Comparison of ENCODE assay signal across 1 cellular context in the genomic region with DNA sequence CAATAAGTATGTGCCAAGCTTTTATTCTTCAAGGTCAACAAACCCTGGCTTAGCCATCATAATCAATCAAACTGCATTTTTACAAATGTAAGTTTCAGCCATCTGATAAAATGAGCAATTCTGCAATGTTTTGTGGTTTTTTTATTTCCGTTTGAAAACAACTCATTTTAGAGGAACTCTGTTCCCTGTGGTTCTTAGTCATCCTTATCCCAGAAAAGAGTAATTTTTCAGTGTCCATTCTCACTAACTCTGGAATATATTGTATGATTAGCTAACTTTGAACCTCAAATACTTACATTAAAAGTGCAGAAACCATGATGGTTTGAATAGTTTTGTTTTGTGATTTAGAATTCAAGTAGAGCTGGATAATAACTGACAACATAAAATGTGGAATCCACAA.
TF ChIP-seq lines count a peak whose summit lies in the region.

No MANE protein-coding gene starts in this region.

TF ChIP-seq in SK-N-SH, 30 proteins besides CTCF, POLR2A, EP300 and RAD21 (continued from another document):
- TF ChIP-seq, protein P1, sequence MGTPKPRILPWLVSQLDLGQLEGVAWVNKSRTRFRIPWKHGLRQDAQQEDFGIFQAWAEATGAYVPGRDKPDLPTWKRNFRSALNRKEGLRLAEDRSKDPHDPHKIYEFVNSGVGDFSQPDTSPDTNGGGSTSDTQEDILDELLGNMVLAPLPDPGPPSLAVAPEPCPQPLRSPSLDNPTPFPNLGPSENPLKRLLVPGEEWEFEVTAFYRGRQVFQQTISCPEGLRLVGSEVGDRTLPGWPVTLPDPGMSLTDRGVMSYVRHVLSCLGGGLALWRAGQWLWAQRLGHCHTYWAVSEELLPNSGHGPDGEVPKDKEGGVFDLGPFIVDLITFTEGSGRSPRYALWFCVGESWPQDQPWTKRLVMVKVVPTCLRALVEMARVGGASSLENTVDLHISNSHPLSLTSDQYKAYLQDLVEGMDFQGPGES (IDR thresholded peaks at IDR 0.05; ENCODE audit: low read depth, low read length): no peak
- TF ChIP-seq GABPA (IDR thresholded peaks at IDR 0.05; ENCODE audit: low read depth) (no peak), NFIC (IDR thresholded peaks at IDR 0.05; ENCODE audit: borderline replicate concordance) (peak; percentile 80), POLR2AphosphoS5 (IDR thresholded peaks at IDR 0.05; ENCODE audit: low read depth, low read length) (peak; percentile 83), FOXJ3 (CRISPR knock-in tag; IDR thresholded peaks at IDR 0.05) (no peak)
- TF ChIP-seq, protein P2, sequence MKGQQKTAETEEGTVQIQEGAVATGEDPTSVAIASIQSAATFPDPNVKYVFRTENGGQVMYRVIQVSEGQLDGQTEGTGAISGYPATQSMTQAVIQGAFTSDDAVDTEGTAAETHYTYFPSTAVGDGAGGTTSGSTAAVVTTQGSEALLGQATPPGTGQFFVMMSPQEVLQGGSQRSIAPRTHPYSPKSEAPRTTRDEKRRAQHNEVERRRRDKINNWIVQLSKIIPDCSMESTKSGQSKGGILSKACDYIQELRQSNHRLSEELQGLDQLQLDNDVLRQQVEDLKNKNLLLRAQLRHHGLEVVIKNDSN (IDR thresholded peaks at IDR 0.05; ENCODE audit: borderline replicate concordance, low read depth): no peak
